In the genomic region with DNA sequence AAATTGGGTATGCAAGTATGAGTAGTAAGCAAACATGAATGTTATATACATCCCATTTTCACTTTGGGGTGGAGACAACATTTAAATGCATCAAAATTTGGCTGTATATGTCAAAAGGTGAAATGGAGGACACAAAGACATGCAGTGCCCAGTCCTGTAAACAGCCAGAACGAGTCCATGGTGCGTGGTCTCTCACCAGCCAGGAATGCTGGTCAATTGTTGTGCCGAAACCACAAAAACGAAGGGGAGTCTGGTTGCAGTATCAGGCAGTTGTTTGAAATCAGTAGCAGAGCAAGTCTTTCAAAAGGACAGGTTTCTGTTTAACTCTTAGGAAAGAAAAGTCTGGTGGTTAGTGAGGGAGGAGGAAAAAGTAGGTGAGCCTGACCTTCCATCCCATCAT, we compare ENCODE assay signal across 1 cellular context.
TF ChIP-seq lines count a peak whose summit lies in the region.

No MANE protein-coding gene starts in this region.

TF ChIP-seq in K562, 482 proteins besides CTCF, POLR2A, EP300 and RAD21:
- TF ChIP-seq TCF3 (CRISPR knock-in tag; IDR thresholded peaks at IDR 0.05) (no peak), POLR2G (IDR thresholded peaks at IDR 0.05; ENCODE audit: low read depth, low read length) (no peak), SAP30 (IDR thresholded peaks at IDR 0.05; ENCODE audit: borderline replicate concordance, insufficient read depth, low read depth, low read length, poor library complexity, severe bottlenecking) (no peak)
TF ChIP-seq in K562: peak in this region for 0.
